In genomic region chr2:3519255-3520190, GRCh38 we compare ENCODE assay signal across 8 cellular contexts. TPM values are rescaled to one million over a fixed set of nuclear protein-coding genes. Genes with fewer than 3 reads are reported as not detected.
A peak's percentile ranks its signal among the peaks of the same experiment; 100 is the strongest.
DNase-seq lines count a peak whose midpoint lies in the region; ATAC-seq and TF ChIP-seq lines count a peak whose summit lies in the region.

Gene ADI1 (minus strand): TSS chr2:3519531. CDS start chr2:3519487, 44 bp downstream.

- H3K27me3 ChIP-seq in RWPE2 (ENCODE audit: insufficient read depth, poor library complexity, severe bottlenecking) (no peaks in the 10 kb centered on the region), foreskin keratinocyte (no peaks in the 10 kb centered on the region), neuron (ENCODE audit: insufficient read depth, low read length) (no peaks in the 10 kb centered on the region)

- peaks cover 0 to 4% (median under 1%) of the 10 kb centered on the region in 3 donors for H3K9me3 Mint-ChIP-seq in IgD-negative memory B cell

- peaks cover 21 to 32% (median 28%) of the 10 kb centered on the region in 3 donors for H3K4me1 Mint-ChIP-seq in IgD-negative memory B cell

- H3K36me3 Mint-ChIP-seq in IgD-negative memory B cell = peaks cover 4% of the 10 kb centered on the region

- H3K9me3 ChIP-seq in RWPE2 (ENCODE audit: severe bottlenecking) = no peaks in the 10 kb centered on the region
- H3K9me3 ChIP-seq in neuron (ENCODE audit: low read length) = no peaks in the 10 kb centered on the region

- H3K27ac Mint-ChIP-seq in IgD-negative memory B cell = peak within 1 kb of the TSS; percentile 89 to 99 (median 94)

- no peaks in the 10 kb centered on the region for H3K27me3 Mint-ChIP-seq in IgD-negative memory B cell

- H3K4me1 ChIP-seq in RWPE2 (ENCODE audit: insufficient read depth, poor library complexity, severe bottlenecking) = no peaks in the 10 kb centered on the region
- H3K4me1 ChIP-seq in foreskin keratinocyte = peaks cover 5% of the 10 kb centered on the region
- peaks cover 9% of the 10 kb centered on the region for H3K4me1 ChIP-seq in neuron (ENCODE audit: insufficient read depth, low read length)

- peak within 1 kb of the TSS; percentile 91 to 97 (median 92) for H3K4me3 Mint-ChIP-seq in IgD-negative memory B cell

- no peak for TF ChIP-seq CTCF in RWPE2 (IDR thresholded peaks at IDR 0.05; ENCODE audit: poor library complexity, severe bottlenecking)
- no peak for TF ChIP-seq CTCF in foreskin keratinocyte (conservative IDR thresholded peaks at IDR 0.05)
- TF ChIP-seq CTCF in subcutaneous adipose tissue (IDR thresholded peaks at IDR 0.05; ENCODE audit: low read depth) = no peak

- peak within 1 kb of the TSS; percentile 73 for H3K4me3 ChIP-seq in RWPE2 (ENCODE audit: severe bottlenecking)
- peak within 1 kb of the TSS; percentile 88 for H3K4me3 ChIP-seq in neuron (ENCODE audit: low read length)

- no peaks in the 10 kb centered on the region for H3K36me3 ChIP-seq in RWPE2 (ENCODE audit: low read depth)
- H3K36me3 ChIP-seq in neuron (ENCODE audit: insufficient read depth, low read length) = no peaks in the 10 kb centered on the region

- DNase-seq in EH (ENCODE audit: low read depth) = peak; percentile 80
- no peak for DNase-seq in RWPE2 (ENCODE audit: low spot score)
- peak; percentile 67 for DNase-seq in activated gamma-delta T cell treated with Interleukin-2 at 50 U/mL for 16 hours
- DNase-seq in foreskin keratinocyte = peak; percentile 58 to 84

- peak within 1 kb of the TSS; percentile 43 for H2AFZ ChIP-seq in neuron (ENCODE audit: low read depth, low read length)

- H3K27ac ChIP-seq in RWPE2 (ENCODE audit: poor library complexity, severe bottlenecking) (peak within 1 kb of the TSS; percentile 59), foreskin keratinocyte (peak within 1 kb of the TSS; percentile 47)

- ATAC-seq in GM21619 (IDR thresholded peaks at IDR 0.05; ENCODE audit: unreplicated experiment) = peak; percentile 72
- peak; percentile 75 for ATAC-seq in RWPE2 (ENCODE audit: low read depth)
- ATAC-seq in foreskin keratinocyte = peak; percentile 74

RNA-seq across cellular contexts. Expression of gene ADI1, which starts in this region (rescaled TPM):
- polyA plus RNA-seq in IgD-negative memory B cell (38.2 TPM), foreskin keratinocyte (46.7 and 46.9 TPM in 2 replicates)
- total RNA-seq in foreskin keratinocyte (37.0 and 39.6 TPM in 2 replicates), subcutaneous adipose tissue (10 to 100 TPM; 40.6 to 92.4 (median 77.6) TPM)
